In genomic region chr1:220217383-220217988, GRCh38 we compare ENCODE assay signal across 11 cellular contexts. TPM values are rescaled to one million over a fixed set of nuclear protein-coding genes. Genes with fewer than 3 reads are reported as not detected.
DNase-seq lines count a peak whose midpoint lies in the region; ATAC-seq, FAIRE-seq and TF ChIP-seq lines count a peak whose summit lies in the region.
"Had no signal": no experiment of that assay in that cellular context is flagged by ENCODE, and none has a peak within 500 bp of the region (broad histone marks: within the 10 kb centered on the region; RNA-seq: fewer than 3 reads in every experiment).

No MANE protein-coding gene starts in this region.

- H2AFZ ChIP-seq in SU-DHL-6 (ENCODE audit: low read depth, low read length, severe bottlenecking) = no peak overlapping the region
- H2AFZ ChIP-seq in keratinocyte (ENCODE audit: control insufficient read depth, low read length) = no peak overlapping the region

- dilution Hi-C loops in keratinocyte (cut with MboI; ENCODE audit: extremely low pct_ligation_motif_present, low sequenced_read_pairs) = no loop called here

- no peak overlapping the region for H3K9ac ChIP-seq in SU-DHL-6 (ENCODE audit: low read length)
- no peak overlapping the region for H3K9ac ChIP-seq in keratinocyte (ENCODE audit: control insufficient read depth, extremely low read depth, insufficient read depth, low read length)

- DNase-seq in Calu3 (peak; percentile 44), HCEC 1CT (peak; percentile 15), keratinocyte (ENCODE audit: low read depth, low spot score) (no peak), DMS 273 treated with DMSO at 0.1 percent for 48 hours (lab: John Stamatoyannopoulos, UW) (no peak), NCI-H187 treated with DMSO at 0.1 percent for 48 hours (lab: John Stamatoyannopoulos, UW) (no peak)
- no peak for DNase-seq in activated CD4-positive, CD25-positive, alpha-beta regulatory T cell (lab: John Stamatoyannopoulos, UW)
- DNase-seq: Right ventricle myocardium superior; stimulated activated CD4-positive, alpha-beta T cell treated with anti-CD3 and anti-CD28 coated beads, Interleukin-1b, Interleukin-23, amount 100 ng/mL, for 48 hours had no signal

- H3K4me1 ChIP-seq in keratinocyte (ENCODE audit: control insufficient read depth, extremely low read depth, insufficient read depth, low read length) = no peaks in the 10 kb centered on the region

- H3K27me3 Mint-ChIP-seq in Calu3 (ENCODE audit: unreplicated experiment) = no peaks in the 10 kb centered on the region
- H3K27me3 Mint-ChIP-seq: activated naive CD4-positive, alpha-beta T cell treated with anti-CD3 and anti-CD28 coated beads, Interleukin-2, amount 50 U/mL, for 24 hours had no signal

- H3K36me3 ChIP-seq in SU-DHL-6 (ENCODE audit: low read length) (peaks cover 15% of the 10 kb centered on the region; the same call in 1 of the 2 replicates), keratinocyte (ENCODE audit: control insufficient read depth in 2 of 2, extremely low read depth in 1 of 2, insufficient read depth in 2 of 2, low read length in 2 of 2) (no peaks in the 10 kb centered on the region)

- H3K9me3 Mint-ChIP-seq in Calu3 (ENCODE audit: low read depth, unreplicated experiment) = no peaks in the 10 kb centered on the region
- H3K9me3 Mint-ChIP-seq: activated naive CD4-positive, alpha-beta T cell treated with anti-CD3 and anti-CD28 coated beads, Interleukin-2, amount 50 U/mL, for 24 hours had no signal

- H3K9me2 ChIP-seq in SU-DHL-6 (replicated peaks; ENCODE audit: insufficient read depth, low read length) = no peaks in the 10 kb centered on the region

- H3K4me3 Mint-ChIP-seq in Calu3 (ENCODE audit: low read depth, unreplicated experiment) = no peak overlapping the region
- H3K4me3 Mint-ChIP-seq: activated naive CD4-positive, alpha-beta T cell treated with anti-CD3 and anti-CD28 coated beads, Interleukin-2, amount 50 U/mL, for 24 hours had no signal

- H3K79me2 ChIP-seq in SU-DHL-6 (ENCODE audit: insufficient read depth, low read length) = peaks cover 66% of the 10 kb centered on the region
- H3K79me2 ChIP-seq in keratinocyte (ENCODE audit: control insufficient read depth, insufficient read depth, low read length) = peaks cover 31% of the 10 kb centered on the region

- ATAC-seq in GM21737 (IDR thresholded peaks at IDR 0.05; ENCODE audit: unreplicated experiment) = no peak

- BruUV-seq in Calu3 (replicated peaks; lab: Mats Ljungman, UMichigan) = no TSS peak

- intact Hi-C loops in Calu3 (cut with micrococcal nuclease; ENCODE audit: unreplicated experiment) = loop anchor here (1.0 to 5.0 kb wide), 3 partner anchors 55 to 380 kb away; partner anchors contain the start of gene RAB3GAP2

- CTCF ChIA-PET in Calu3 (lab: Charles Lee) = no interaction called here

- no peak for FAIRE-seq in keratinocyte (lab: Jason Lieb, UNC)

- no peak overlapping the region for H3K27ac Mint-ChIP-seq in Calu3 (ENCODE audit: unreplicated experiment)
- H3K27ac Mint-ChIP-seq: activated naive CD4-positive, alpha-beta T cell treated with anti-CD3 and anti-CD28 coated beads, Interleukin-2, amount 50 U/mL, for 24 hours had no signal

- no peak for TF ChIP-seq CTCF in Calu3 (IDR thresholded peaks at IDR 0.05; ENCODE audit: unreplicated experiment)
- TF ChIP-seq CTCF in SU-DHL-6 (IDR thresholded peaks at IDR 0.05; ENCODE audit: insufficient read depth, low read length, poor library complexity, severe bottlenecking) = peak; percentile 64
- peak; percentile 20 to 46 (median 31) for TF ChIP-seq CTCF in keratinocyte (optimal IDR thresholded peaks at IDR 0.05 in 1 of 3, IDR thresholded peaks at IDR 0.05 in 1 of 3, conservative IDR thresholded peaks at IDR 0.05 in 1 of 3; ENCODE audit: extremely low read depth in 1 of 3, insufficient read depth in 2 of 3, low read length in 3 of 3)

- H4K20me1 ChIP-seq in SU-DHL-6 (ENCODE audit: low read depth, low read length) = no peaks in the 10 kb centered on the region
- H4K20me1 ChIP-seq in keratinocyte (ENCODE audit: control insufficient read depth, extremely low read depth, insufficient read depth, low read length) = no peaks in the 10 kb centered on the region

- H3K27ac ChIP-seq in SU-DHL-6 (ENCODE audit: low read depth, low read length) (peak overlapping the region; percentile 36; the same call in 1 of the 2 replicates), keratinocyte (ENCODE audit: control insufficient read depth, insufficient read depth, low read length) (no peak overlapping the region)

- no peaks in the 10 kb centered on the region for H3K9me1 ChIP-seq in keratinocyte (ENCODE audit: control insufficient read depth, extremely low read depth, insufficient read depth, low read length)

- H3K4me3 ChIP-seq in SU-DHL-6 (ENCODE audit: insufficient read depth, low read length, poor library complexity, severe bottlenecking) (no peak overlapping the region), keratinocyte (ENCODE audit: control insufficient read depth in 2 of 3, extremely low read depth in 1 of 3, insufficient read depth in 2 of 3, low read depth in 1 of 3, low read length in 3 of 3) (no peak overlapping the region)

- no peaks in the 10 kb centered on the region for H3K4me1 Mint-ChIP-seq in Calu3 (ENCODE audit: low read depth, unreplicated experiment)

- H3K4me2 ChIP-seq in SU-DHL-6 (ENCODE audit: low read depth, low read length, poor library complexity, severe bottlenecking) (no peak overlapping the region), keratinocyte (ENCODE audit: control insufficient read depth, extremely low read depth, insufficient read depth, low read depth, low read length) (no peak overlapping the region)

- peaks cover 40% of the 10 kb centered on the region for H3F3A ChIP-seq in SU-DHL-6 (ENCODE audit: insufficient read depth)

- no peaks in the 10 kb centered on the region for H3K36me3 Mint-ChIP-seq in Calu3 (ENCODE audit: insufficient read depth, unreplicated experiment)

- H3K27me3 ChIP-seq in SU-DHL-6 (ENCODE audit: low read length) (no peaks in the 10 kb centered on the region), keratinocyte (ENCODE audit: control insufficient read depth, extremely low read depth, insufficient read depth, low read length) (no peaks in the 10 kb centered on the region)

- H3K9me3 ChIP-seq in SU-DHL-6 (ENCODE audit: insufficient read depth, low read length) = no peaks in the 10 kb centered on the region
- H3K9me3 ChIP-seq in keratinocyte (ENCODE audit: control insufficient read depth, low read depth, low read length) = no peaks in the 10 kb centered on the region

RNA-seq across cellular contexts. Expression of gene RAB3GAP2, which starts 54.8 kb away (rescaled TPM):
- 43.2 and 48.0 TPM in 2 replicates for total RNA-seq in Calu3 (2022)
- polyA plus RNA-seq in keratinocyte = 23.3 to 44.4 TPM (median 43.8 TPM) in 3 replicates
- 10.7 TPM for polyA plus RNA-seq in keratinocyte (2011; ENCODE audit: low read depth)
- polyA plus RNA-seq in keratinocyte (2011; cell fraction: cytosol; rRNA removed) = 11.8 and 28.3 TPM in 2 replicates
- 56.6 and 64.5 TPM in 2 replicates for polyA plus RNA-seq in keratinocyte (2011; cell fraction: nucleus; rRNA removed)
- 12.9 and 25.0 TPM in 2 replicates for polyA plus RNA-seq in keratinocyte (2012; ENCODE audit: low replicate concordance)
- 35.6 to 159 TPM (median 115 TPM) in 3 replicates for polyA minus RNA-seq in keratinocyte
- polyA minus RNA-seq in keratinocyte (2011; cell fraction: cytosol; rRNA and poly(A)+ RNA removed) = 22.8 TPM
- 37.8 and 125 TPM in 2 replicates for polyA minus RNA-seq in keratinocyte (2011; cell fraction: nucleus; rRNA and poly(A)+ RNA removed)

Comparison
In these comparisons a context has a peak if more than half of its experiments do, and no peak if none do; other contexts are left out.
1. DNase-seq: peak in Calu3 (single experiment) and HCEC 1CT (single experiment); none in keratinocyte (single experiment), DMS 273 treated with DMSO at 0.1 percent for 48 hours (single experiment), NCI-H187 treated with DMSO at 0.1 percent for 48 hours (single experiment) and activated CD4-positive, CD25-positive, alpha-beta regulatory T cell (0 of 4).